In genomic region chr15:42324308-42324707, GRCh38 we compare ENCODE assay signal across 27 cellular contexts. TPM values are rescaled to one million over a fixed set of nuclear protein-coding genes. Genes with fewer than 3 reads are reported as not detected.
DNase-seq lines count a peak whose midpoint lies in the region; ATAC-seq and TF ChIP-seq lines count a peak whose summit lies in the region.
"Had no signal": no experiment of that assay in that cellular context is flagged by ENCODE, and none has a peak within 500 bp of the region (broad histone marks: within the 10 kb centered on the region; RNA-seq: fewer than 3 reads in every experiment).

No MANE protein-coding gene starts in this region.

- H3K23ac ChIP-seq in IMR-90 (ENCODE audit: low read depth, low read length) = no peak overlapping the region

- ATAC-seq in IMR-90 (ENCODE audit: low read depth) (peak; percentile 94), left colon (peak; percentile 78)
- ATAC-seq: effector memory CD8-positive, alpha-beta T cell; gastroesophageal sphincter; GM23338; WTC11 had no signal

- H2AFZ ChIP-seq in IMR-90 (replicated peaks; ENCODE audit: low read length, poor library complexity) = no peak overlapping the region
- H2AFZ ChIP-seq: GM23338, hepatocyte had no signal

- H3K79me1 ChIP-seq in IMR-90 (ENCODE audit: low read depth in 1 of 2, low read length in 2 of 2) = no peaks in the 10 kb centered on the region

- H4K91ac ChIP-seq in IMR-90 (ENCODE audit: insufficient read depth, low read depth, low read length) = no peak overlapping the region

- no peaks in the 10 kb centered on the region for H4K20me1 ChIP-seq in IMR-90 (ENCODE audit: insufficient read depth, low read length)

- H3K4me1 ChIP-seq in IMR-90 (ENCODE audit: control insufficient read depth, insufficient read depth, low read length) (peaks cover 3% of the 10 kb centered on the region), Peyer's patch (no peaks in the 10 kb centered on the region), thyroid gland (no peaks in the 10 kb centered on the region)
- H3K4me1 ChIP-seq: gastroesophageal sphincter, upper lobe of left lung had no signal

- peaks cover 5% of the 10 kb centered on the region for H3K9me1 ChIP-seq in IMR-90 (ENCODE audit: insufficient read depth, low read length)

- H3K18ac ChIP-seq in IMR-90 (ENCODE audit: low read depth, low read length) = no peak overlapping the region

- intact Hi-C loops in IMR-90 (cut with micrococcal nuclease) (loop anchor here (1.0 kb wide), 1 partner anchor 35 kb away; no protein-coding TSS in a partner anchor), left colon (cut with DNase I, micrococcal nuclease) (no loop called here), thyroid gland (cut with DNase I) (no loop called here)

- H2BK5ac ChIP-seq in IMR-90 (ENCODE audit: low read depth, low read length, poor library complexity, severe bottlenecking) = peak overlapping the region; percentile 69

- TF ChIP-seq CTCF in IMR-90 (conservative IDR thresholded peaks at IDR 0.05; ENCODE audit: low read depth, low read length) (no peak), choroid plexus epithelial cell (conservative IDR thresholded peaks at IDR 0.05; ENCODE audit: low read depth, low read length) (no peak), Peyer's patch (IDR thresholded peaks at IDR 0.05) (no peak), thyroid gland (IDR thresholded peaks at IDR 0.05) (no peak)

- in situ Hi-C loops in IMR-90 (cut with MboI; ENCODE audit: low sequenced_read_pairs) = no loop called here

- H3K9me3 ChIP-seq in IMR-90 (ENCODE audit: control insufficient read depth, insufficient read depth, low read length) (no peaks in the 10 kb centered on the region), Peyer's patch (no peaks in the 10 kb centered on the region), thyroid gland (no peaks in the 10 kb centered on the region)
- H3K9me3 ChIP-seq: gastroesophageal sphincter, upper lobe of left lung had no signal

- no peaks in the 10 kb centered on the region for H3K27me3 ChIP-seq in IMR-90 (ENCODE audit: control insufficient read depth, insufficient read depth, low read length)
- no peaks in the 10 kb centered on the region for H3K27me3 ChIP-seq in Peyer's patch
- H3K27me3 ChIP-seq in thyroid gland = no peaks in the 10 kb centered on the region
- H3K27me3 ChIP-seq: gastroesophageal sphincter, hepatocyte, upper lobe of left lung had no signal

- no peak overlapping the region for H3K56ac ChIP-seq in IMR-90 (ENCODE audit: extremely low read depth, insufficient read depth, low read length)

- WGBS in IMR-90 (ENCODE audit: extremely low coverage in 2 of 2, insufficient read length in 1 of 2), 2 experiments = no CpG with 5 or more reads among the region's 4 CpGs
- WGBS in thyroid gland, 2 donors = 89% methylated on average over 4 of the region's 4 CpGs

- H4K5ac ChIP-seq in IMR-90 (ENCODE audit: low read depth, low read length) = no peak overlapping the region

- no peak overlapping the region for H2BK20ac ChIP-seq in IMR-90 (ENCODE audit: low read depth, low read length)

- no peak overlapping the region for H3K4me3 ChIP-seq in IMR-90 (ENCODE audit: insufficient read depth, low read depth, low read length)
- no peak overlapping the region for H3K4me3 ChIP-seq in choroid plexus epithelial cell (ENCODE audit: low read depth, low read length)
- no peak overlapping the region for H3K4me3 ChIP-seq in Peyer's patch
- no peak overlapping the region for H3K4me3 ChIP-seq in thyroid gland (replicated peaks in 1 of 3)
- H3K4me3 ChIP-seq: coronary artery, gastroesophageal sphincter, GM23338, hepatocyte, lung, upper lobe of left lung had no signal

- H2BK120ac ChIP-seq in IMR-90 (ENCODE audit: low read depth, low read length) = no peak overlapping the region

- POLR2A ChIA-PET in IMR-90 (lab: Charles Lee; ENCODE audit: unreplicated experiment) = interaction anchor here (0.5 kb wide), 1 partner anchor 229 kb away, joined by 17 read pairs; no protein-coding TSS in a partner anchor

- H2AK9ac ChIP-seq in IMR-90 (replicated peaks; ENCODE audit: low read depth, low read length, poor library complexity) = no peak overlapping the region

- DNase-seq in IMR-90 (peak; percentile 86), choroid plexus epithelial cell (ENCODE audit: low read depth) (peak; percentile 62), left colon (no peak), C1 segment of cervical spinal cord (lab: John Stamatoyannopoulos, UW) (no peak), Peyer's patch (no peak), germinal center (ENCODE audit: low spot score) (no peak), thyroid gland (no peak)
- DNase-seq: activated CD4-positive, alpha-beta T cell treated with anti-CD3 and anti-CD28 coated beads, Interleukin-2, amount 10 ng/mL, durations not matched to agents 7 days and 5 days; activated effector memory CD4-positive, alpha-beta T cell treated with anti-CD3 and anti-CD28 coated beads, Interleukin-2, amount 50 U/mL, for 16 hours; activated naive CD8-positive, alpha-beta T cell treated with anti-CD3 and anti-CD28 coated beads, Interleukin-2, amount 10 ng/mL, durations not matched to agents 7 days and 5 days; activated T-cell treated with anti-CD3 and anti-CD28 coated beads, Interleukin-2, amount 50 U/mL, for 1 hour; effector memory CD8-positive, alpha-beta T cell; erythroblast; KG1; NCI-H1436; NCI-H2081 treated with DMSO at 0.1 percent for 48 hours; NCI-H2227 treated with DMSO at 0.1 percent for 48 hours; NCI-H526 treated with DMSO at 0.1 percent for 48 hours; stimulated activated naive CD4-positive, alpha-beta T cell; upper lobe of left lung had no signal

- H4K8ac ChIP-seq in IMR-90 (ENCODE audit: low read depth in 2 of 2, low read length in 2 of 2) = no peak overlapping the region

- no peak overlapping the region for H2BK15ac ChIP-seq in IMR-90 (ENCODE audit: low read depth, low read length)

- H3K4me2 ChIP-seq in IMR-90 (ENCODE audit: low read depth, low read length) = peak overlapping the region; percentile 23; the same call in 1 of the 2 replicates
- H3K4me2 ChIP-seq: GM23338, hepatocyte had no signal

- dilution Hi-C loops in IMR-90 (cut with HindIII; ENCODE audit: low sequenced_read_pairs, unreplicated experiment) = no loop called here

- TF ChIP-seq POLR2A in IMR-90 (IDR thresholded peaks at IDR 0.05; ENCODE audit: low read depth, low read length) = no peak
- no peak for TF ChIP-seq POLR2A in Peyer's patch (IDR thresholded peaks at IDR 0.05)
- TF ChIP-seq POLR2A in thyroid gland (IDR thresholded peaks at IDR 0.05) = no peak

- CTCF ChIA-PET in IMR-90 (lab: Yijun Ruan, JAX) = no interaction called here

- H2AK5ac ChIP-seq in IMR-90 (ENCODE audit: low read depth, low read length) = no peak overlapping the region

- H3K4ac ChIP-seq in IMR-90 (ENCODE audit: low read depth, low read length) = no peak overlapping the region

- H3K9ac ChIP-seq in IMR-90 (ENCODE audit: low read depth, low read length) = no peak overlapping the region

- no TSS peak for BruUV-seq in IMR-90 (replicated peaks; lab: Mats Ljungman, UMichigan)

- H3K27ac ChIP-seq in IMR-90 (ENCODE audit: insufficient read depth, low read length) (no peak overlapping the region), Peyer's patch (peak overlapping the region in 2 of 4 donors; percentile 23 to 29), thyroid gland (no peak overlapping the region)
- H3K27ac ChIP-seq: C4-2B, coronary artery, gastroesophageal sphincter, hepatocyte, upper lobe of left lung had no signal

- H3K36me3 ChIP-seq in IMR-90 (ENCODE audit: control insufficient read depth, insufficient read depth, low read length) (no peaks in the 10 kb centered on the region), Peyer's patch (peaks cover 0 to 29% (median 0%) of the 10 kb centered on the region in 3 donors), thyroid gland (peaks cover 0 to 9% of the 10 kb centered on the region in 2 donors)

- TF ChIP-seq RAD21 in IMR-90 (IDR thresholded peaks at IDR 0.05; ENCODE audit: low read length) = no peak

- no peak overlapping the region for H3K14ac ChIP-seq in IMR-90 (replicated peaks; ENCODE audit: low read depth, low read length)

TF ChIP-seq in IMR-90, 13 proteins besides CTCF, POLR2A, EP300 and RAD21 (continues in another document):
- TF ChIP-seq FOS (IDR thresholded peaks at IDR 0.05; ENCODE audit: low read depth, low read length) (peak; percentile 76), CHD1 (IDR thresholded peaks at IDR 0.05; ENCODE audit: low read depth, low read length) (no peak), ELK1 (IDR thresholded peaks at IDR 0.05; ENCODE audit: borderline replicate concordance, low read depth, low read length) (no peak)

RNA-seq across cellular contexts. Expression of gene CAPN3, which starts 35.0 kb away (rescaled TPM):
- total RNA-seq in IMR-90 (2012; rRNA removed) (under 0.01 and 1.4 TPM in 2 replicates), left colon (10 to 100 TPM; 12.9 to 13.8 TPM), Peyer's patch (10 to 100 TPM in 3 of 4 donors, 1 to 10 TPM in 1; 9.1 to 76.7 (median 17.7) TPM), thyroid gland (1 to 10 TPM; 3.0 to 6.8 (median 4.0) TPM)
- 1.0 and 1.1 TPM in 2 replicates for polyA plus RNA-seq in IMR-90 (2012; rRNA removed)
- polyA plus RNA-seq in IMR-90 (2012; cell fraction: cytosol; rRNA removed) = 0.70 and 1.9 TPM in 2 replicates
- 6.2 and 19.3 TPM in 2 replicates for polyA plus RNA-seq in IMR-90 (2012; cell fraction: nucleus; rRNA removed; ENCODE audit: low replicate concordance)

RNA-seq across cellular contexts. Expression of gene TMEM87A, which starts 51.1 kb away (rescaled TPM):
- total RNA-seq in IMR-90 (2012; rRNA removed) (45.3 and 67.2 TPM in 2 replicates), left colon (100 to 1,000 TPM in 1 of 2 donors, 10 to 100 TPM in 1; 82.8 to 104 TPM), Peyer's patch (10 to 100 TPM; 47.5 to 61.9 (median 53.6) TPM), thyroid gland (100 to 1,000 TPM; 106 to 187 (median 125) TPM)
- polyA plus RNA-seq in IMR-90 (2012; rRNA removed) = 15.3 and 16.6 TPM in 2 replicates
- polyA plus RNA-seq in IMR-90 (2012; cell fraction: cytosol; rRNA removed) = 3.0 and 4.6 TPM in 2 replicates
- polyA plus RNA-seq in IMR-90 (2012; cell fraction: nucleus; rRNA removed; ENCODE audit: low replicate concordance) = 3.2 and 32.7 TPM in 2 replicates

RNA-seq across cellular contexts. Expression of gene GANC, which starts 51.3 kb away (rescaled TPM):
- total RNA-seq in IMR-90 (2012; rRNA removed) (16.7 and 19.2 TPM in 2 replicates), left colon (10 to 100 TPM; 49.8 to 53.4 TPM), Peyer's patch (10 to 100 TPM; 20.8 to 63.5 (median 35.3) TPM), thyroid gland (10 to 100 TPM; 19.9 to 49.4 (median 22.2) TPM)
- 6.7 and 7.1 TPM in 2 replicates for polyA plus RNA-seq in IMR-90 (2012; rRNA removed)
- 1.9 and 2.1 TPM in 2 replicates for polyA plus RNA-seq in IMR-90 (2012; cell fraction: cytosol; rRNA removed)
- 5.7 and 18.4 TPM in 2 replicates for polyA plus RNA-seq in IMR-90 (2012; cell fraction: nucleus; rRNA removed; ENCODE audit: low replicate concordance)

Comparison
In these comparisons a context has a peak if more than half of its experiments do, and no peak if none do; other contexts are left out.
1. DNase-seq: peak in IMR-90 (single experiment) and choroid plexus epithelial cell (single experiment); none in left colon (0 of 2), C1 segment of cervical spinal cord (0 of 14), Peyer's patch (0 of 3), germinal center (single experiment) and thyroid gland (0 of 2).